ENCODE assay signal across 16 cellular contexts in the genomic region with DNA sequence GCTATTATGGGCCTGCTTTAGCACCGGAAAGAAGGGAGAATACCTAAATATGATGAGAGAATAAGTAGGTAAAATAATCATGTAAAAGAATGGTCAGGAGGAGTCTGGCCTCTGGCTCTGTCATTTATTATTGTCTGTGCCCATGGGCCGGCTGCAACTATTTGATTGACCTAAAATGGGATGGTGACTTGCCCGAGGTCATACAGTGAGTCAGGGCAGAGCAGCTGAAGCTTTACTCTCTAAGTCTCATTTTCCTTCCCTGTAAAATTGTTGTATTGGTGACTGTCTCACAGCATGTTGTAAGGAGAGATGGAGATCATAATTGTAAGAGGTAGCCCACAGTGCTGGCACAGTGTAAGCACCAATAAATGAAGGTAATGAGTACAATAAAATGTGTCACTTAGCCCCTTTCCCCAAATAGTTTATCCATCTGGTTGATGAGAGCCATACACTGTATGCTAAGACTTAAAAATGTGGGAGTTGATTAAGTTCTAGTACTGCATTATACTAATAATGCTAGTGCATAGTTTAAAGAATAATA.
"Had no signal": no experiment of that assay in that cellular context is flagged by ENCODE, and none has a peak within 500 bp of the region (broad histone marks: within the 10 kb centered on the region; RNA-seq: fewer than 3 reads in every experiment).

No MANE protein-coding gene starts in this region.

- H3K9me3 ChIP-seq: prostate gland, spleen, thoracic aorta had no signal

- H3K4me3 ChIP-seq: cardiac muscle cell, prostate gland, spleen, thoracic aorta had no signal

- H3K27ac ChIP-seq: cardiac muscle cell, prostate gland, spleen, thoracic aorta had no signal

- H3K36me3 ChIP-seq: prostate gland had no signal

- H3K4me1 ChIP-seq: prostate gland had no signal

- ATAC-seq: left lobe of liver, natural killer cell, T-cell had no signal

- H3K27me3 ChIP-seq: cardiac muscle cell, spleen had no signal

- DNase-seq: activated CD4-positive, alpha-beta T cell treated with anti-CD3 and anti-CD28 coated beads for 1 hour; activated naive CD4-positive, alpha-beta T cell treated with Interleukin-2 at 50 U/mL for 16 hours; activated naive CD8-positive, alpha-beta T cell treated with anti-CD3 and anti-CD28 coated beads for 36 hours; activated T-cell treated with anti-CD3 and anti-CD28 coated beads, Interleukin-2, amount 50 U/mL, for 1 hour; amniotic stem cell; foreskin melanocyte; kidney; natural killer cell; spleen; stimulated activated CD4-positive, alpha-beta T cell treated with anti-CD3 and anti-CD28 coated beads, Interleukin-4, amount 100 ng/mL, for 24 hours; stimulated activated naive CD4-positive, alpha-beta T cell treated with Interleukin-2 at 50 U/mL for 16 hours; T-cell had no signal
